ENCODE assay signal across 19 cellular contexts in genomic region chr3:541328-541727, GRCh38.
DNase-seq lines count a peak whose midpoint lies in the region; ATAC-seq and TF ChIP-seq lines count a peak whose summit lies in the region.
"Had no signal": no experiment of that assay in that cellular context is flagged by ENCODE, and none has a peak within 500 bp of the region (broad histone marks: within the 10 kb centered on the region; RNA-seq: fewer than 3 reads in every experiment).

No MANE protein-coding gene starts in this region.

- H3K27me3 ChIP-seq in hepatocyte = no peaks in the 10 kb centered on the region
- no peaks in the 10 kb centered on the region for H3K27me3 ChIP-seq in neural progenitor cell
- H3K27me3 ChIP-seq: SJCRH30 had no signal

- no peak for ATAC-seq in GM18520 (IDR thresholded peaks at IDR 0.05; ENCODE audit: unreplicated experiment)
- ATAC-seq in HG03108 (IDR thresholded peaks at IDR 0.05; ENCODE audit: unreplicated experiment) = no peak

- H3K4me1 ChIP-seq in hepatocyte (ENCODE audit: insufficient read depth) (no peaks in the 10 kb centered on the region), neural progenitor cell (no peaks in the 10 kb centered on the region)

- H3K4me1 Mint-ChIP-seq in neural progenitor cell = peaks cover 25% of the 10 kb centered on the region

- H3K9me3 ChIP-seq in hepatocyte (ENCODE audit: low read depth) (no peaks in the 10 kb centered on the region), neural progenitor cell (ENCODE audit: low read depth) (no peaks in the 10 kb centered on the region)
- H3K9me3 ChIP-seq: SJCRH30 had no signal

- H3K79me2 ChIP-seq in hepatocyte = no peaks in the 10 kb centered on the region
- no peaks in the 10 kb centered on the region for H3K79me2 ChIP-seq in neural progenitor cell (ENCODE audit: low read depth)

- H3K27me3 Mint-ChIP-seq in neural progenitor cell (ENCODE audit: insufficient read depth, low read depth) = no peaks in the 10 kb centered on the region
- H3K27me3 Mint-ChIP-seq: CD4-positive, CD25-positive, alpha-beta regulatory T cell had no signal

- H3K27ac Mint-ChIP-seq in neural progenitor cell = no peak overlapping the region
- H3K27ac Mint-ChIP-seq: CD4-positive, CD25-positive, alpha-beta regulatory T cell; HFFc6 had no signal

- DNase-seq in NCI-H187 (lab: John Stamatoyannopoulos, UW) (peak; percentile 9 to 24), hepatocyte (ENCODE audit: low spot score) (peak; percentile 38), neural progenitor cell (ENCODE audit: low spot score) (no peak), NCI-H1105 (lab: John Stamatoyannopoulos, UW) (no peak), OCI-M1 (lab: John Stamatoyannopoulos, UW) (no peak)
- DNase-seq: CD4-positive, CD25-positive, alpha-beta regulatory T cell; GDM1; H7; HFFc6; NCI-H1092 treated with DMSO at 0.1 percent for 48 hours; NCI-H146; NCI-H2081; NCI-H2171; NCI-H524 treated with DMSO at 0.1 percent for 48 hours; NCI-H82; SJCRH30 had no signal

- H4K20me1 ChIP-seq in hepatocyte (ENCODE audit: insufficient read depth, poor library complexity, severe bottlenecking) (no peaks in the 10 kb centered on the region), neural progenitor cell (ENCODE audit: low read depth) (no peaks in the 10 kb centered on the region)

- no peaks in the 10 kb centered on the region for H3K36me3 Mint-ChIP-seq in neural progenitor cell
- H3K36me3 Mint-ChIP-seq: CD4-positive, CD25-positive, alpha-beta regulatory T cell had no signal

- WGBS in hepatocyte (ENCODE audit: low lambda C conversion rate, missing lambda C conversion rate) = 20% methylated on average over 9 of the region's 9 CpGs

- H3K4me3 Mint-ChIP-seq in neural progenitor cell = no peak overlapping the region
- H3K4me3 Mint-ChIP-seq: CD4-positive, CD25-positive, alpha-beta regulatory T cell; HFFc6 had no signal

- no peak overlapping the region for H2AFZ ChIP-seq in hepatocyte
- H2AFZ ChIP-seq in neural progenitor cell (replicated peaks) = peak overlapping the region; percentile 17

- H3K9me3 Mint-ChIP-seq in neural progenitor cell = no peaks in the 10 kb centered on the region

- H3F3A ChIP-seq in neural progenitor cell (ENCODE audit: low read depth) = no peaks in the 10 kb centered on the region

- peak overlapping the region; percentile 32 for H3K4me2 ChIP-seq in hepatocyte
- H3K4me2 ChIP-seq in neural progenitor cell = no peak overlapping the region
- H3K4me2 ChIP-seq: KMS-11 had no signal

- H3K4me3 ChIP-seq in hepatocyte (no peak overlapping the region), neural progenitor cell (no peak overlapping the region)
- H3K4me3 ChIP-seq: SJCRH30 had no signal

- H3K36me3 ChIP-seq in hepatocyte (replicated peaks; ENCODE audit: insufficient read depth, low read depth) (no peaks in the 10 kb centered on the region), neural progenitor cell (no peaks in the 10 kb centered on the region)
- H3K36me3 ChIP-seq: SJCRH30 had no signal

- H3K27ac ChIP-seq in hepatocyte = no peak overlapping the region
- no peak overlapping the region for H3K27ac ChIP-seq in neural progenitor cell
- H3K27ac ChIP-seq: KMS-11, SJCRH30 had no signal

- TF ChIP-seq CTCF in hepatocyte (IDR thresholded peaks at IDR 0.05; ENCODE audit: poor library complexity) = no peak
- no peak for TF ChIP-seq CTCF in neural progenitor cell (IDR thresholded peaks at IDR 0.05)

- no peaks in the 10 kb centered on the region for H3K9me2 ChIP-seq in hepatocyte (replicated peaks; ENCODE audit: insufficient read depth)

- H3K9ac ChIP-seq in neural progenitor cell = no peak overlapping the region
- H3K9ac ChIP-seq: KMS-11 had no signal

Comparison
In these comparisons a context has a peak if more than half of its experiments do, and no peak if none do; other contexts are left out.
1. DNase-seq: peak in NCI-H187 (2 of 2) and hepatocyte (single experiment); none in neural progenitor cell (single experiment), NCI-H1105 (single experiment) and OCI-M1 (single experiment).